In genomic region chr10:104231784-104232612, GRCh38 we compare ENCODE assay signal across 8 cellular contexts.
DNase-seq lines count a peak whose midpoint lies in the region; ATAC-seq lines count a peak whose summit lies in the region.

Gene CFAP43, minus strand, starts transcription at chr10:104232364. Its CDS starts 118 bp downstream, at chr10:104232246.

- no peaks in the 10 kb centered on the region for H3K27me3 ChIP-seq in layer of hippocampus (ENCODE audit: control insufficient read depth, insufficient read depth, low read length)

- peak; percentile 100 for ATAC-seq in HG03442 (IDR thresholded peaks at IDR 0.05; ENCODE audit: unreplicated experiment)

- DNase-seq in AG20443 (ENCODE audit: low spot score) (peak; percentile 100), GM19240 (ENCODE audit: insufficient read length, low spot score) (peak; percentile 98), NCI-H524 treated with DMSO at 0.1 percent for 48 hours (lab: John Stamatoyannopoulos, UW) (peak; percentile 29), cortex of kidney (lab: John Stamatoyannopoulos, UW) (peak; percentile 64)
- DNase-seq in activated CD4-positive, alpha-beta T cell treated with anti-CD3 and anti-CD28 coated beads, Interleukin-2, amount 50 U/mL, for 1 hour, result peak; percentile 100
- DNase-seq in stimulated activated CD4-positive, alpha-beta T cell treated with anti-CD3 and anti-CD28 coated beads, Interleukin-1b, Interleukin-23, amount 100 ng/mL, for 1 hour (ENCODE audit: low read depth in 2 of 2), result peak; percentile 96 to 99

- H3K27ac ChIP-seq in layer of hippocampus (ENCODE audit: low read depth, low read length), result peak within 1 kb of the TSS; percentile 62

Comparison
In these comparisons a context has a peak if more than half of its experiments do, and no peak if none do; other contexts are left out.
1. Peak in every context shown above with its lines: DNase-seq, ATAC-seq and H3K27ac ChIP-seq.
2. DNase-seq: peak in every context shown above with its lines; median percentile 100 in AG20443; 100 in activated CD4-positive, alpha-beta T cell treated with anti-CD3 and anti-CD28 coated beads, Interleukin-2, amount 50 U/mL, for 1 hour; 98 in GM19240; 98 in stimulated activated CD4-positive, alpha-beta T cell treated with anti-CD3 and anti-CD28 coated beads, Interleukin-1b, Interleukin-23, amount 100 ng/mL, for 1 hour; 64 in cortex of kidney; 29 in NCI-H524 treated with DMSO at 0.1 percent for 48 hours.